In genomic region chr9:37060821-37061220, GRCh38 we compare ENCODE assay signal across 14 cellular contexts. TPM values are rescaled to one million over a fixed set of nuclear protein-coding genes. Genes with fewer than 3 reads are reported as not detected.
A peak's percentile ranks its signal among the peaks of the same experiment; 100 is the strongest.
DNase-seq lines count a peak whose midpoint lies in the region; TF ChIP-seq lines count a peak whose summit lies in the region.
"Had no signal": no experiment of that assay in that cellular context is flagged by ENCODE, and none has a peak within 500 bp of the region (broad histone marks: within the 10 kb centered on the region; RNA-seq: fewer than 3 reads in every experiment).

No MANE protein-coding gene starts in this region.

- H3K9me2 ChIP-seq in OCI-LY7 (ENCODE audit: insufficient read depth, low read length) = no peaks in the 10 kb centered on the region

- H3K27ac ChIP-seq in esophagus muscularis mucosa (replicated peaks in 1 of 4) (no peak overlapping the region), OCI-LY7 (ENCODE audit: low read depth, low read length, poor library complexity, severe bottlenecking) (no peak overlapping the region)
- H3K27ac ChIP-seq: C4-2B had no signal

- H3K4me3 ChIP-seq in esophagus muscularis mucosa (no peak overlapping the region), OCI-LY7 (ENCODE audit: low read depth, low read length, poor library complexity, severe bottlenecking) (no peak overlapping the region)

- H3K27me3 Mint-ChIP-seq in IgD-negative memory B cell = no peaks in the 10 kb centered on the region
- peaks cover 68% of the 10 kb centered on the region for H3K27me3 Mint-ChIP-seq in osteocyte (ENCODE audit: unreplicated experiment)

- no peak overlapping the region for H2AFZ ChIP-seq in OCI-LY7 (ENCODE audit: low read length)

- H3K36me3 Mint-ChIP-seq in IgD-negative memory B cell (peaks cover 2% of the 10 kb centered on the region), osteocyte (ENCODE audit: unreplicated experiment) (no peaks in the 10 kb centered on the region)

- WGBS in esophagus muscularis mucosa = 86% methylated on average over 4 of the region's 4 CpGs

- intact Hi-C loops in esophagus muscularis mucosa (cut with DNase I) (no loop called here), OCI-LY7 (cut with micrococcal nuclease; ENCODE audit: unreplicated experiment) (no loop called here)

- peak overlapping the region in 1 of 3 donors; percentile 4 for H3K27ac Mint-ChIP-seq in IgD-negative memory B cell
- H3K27ac Mint-ChIP-seq in osteocyte (ENCODE audit: unreplicated experiment) = no peak overlapping the region
- H3K27ac Mint-ChIP-seq: CD4-positive, alpha-beta T cell; H9 had no signal

- no peak for TF ChIP-seq POLR2A in esophagus muscularis mucosa (IDR thresholded peaks at IDR 0.05; ENCODE audit: low read depth)

- CTCF ChIA-PET in OCI-LY7 (lab: Charles Lee; ENCODE audit: unreplicated experiment) = no interaction called here

- TF ChIP-seq EP300 in esophagus muscularis mucosa (IDR thresholded peaks at IDR 0.05) = no peak

- H3K4me1 ChIP-seq in esophagus muscularis mucosa = no peaks in the 10 kb centered on the region
- H3K4me1 ChIP-seq in OCI-LY7 (ENCODE audit: insufficient read depth, low read length, poor library complexity, severe bottlenecking) = peaks cover 34% of the 10 kb centered on the region
- H3K4me1 ChIP-seq: Caco-2 had no signal

- no peak overlapping the region for H3K4me2 ChIP-seq in OCI-LY7 (ENCODE audit: low read length)

- H3K27me3 ChIP-seq in esophagus muscularis mucosa = peaks cover 0 to 52% (median 2%) of the 10 kb centered on the region in 4 donors

- POLR2A ChIA-PET in OCI-LY7 (lab: Charles Lee) = interaction anchor here (0.7 to 2.5 kb wide), 5 partner anchors 16 to 351 kb away, joined by 3 to 14 read pairs (median 3); no protein-coding TSS in a partner anchor

- H3K4me3 Mint-ChIP-seq in IgD-negative memory B cell = peak overlapping the region in 3 of 4 donors; percentile 8 to 83 (median 29)
- no peak overlapping the region for H3K4me3 Mint-ChIP-seq in osteocyte (ENCODE audit: unreplicated experiment)
- H3K4me3 Mint-ChIP-seq: CD4-positive, alpha-beta T cell; H9 had no signal

- H3K36me3 ChIP-seq in esophagus muscularis mucosa = no peaks in the 10 kb centered on the region
- H3K36me3 ChIP-seq in OCI-LY7 (ENCODE audit: insufficient read depth, low read length) = no peaks in the 10 kb centered on the region

- no peaks in the 10 kb centered on the region for H3K9me3 ChIP-seq in esophagus muscularis mucosa
- H3K9me3 ChIP-seq in OCI-LY7 (ENCODE audit: low read length) = no peaks in the 10 kb centered on the region
- H3K9me3 ChIP-seq: Caco-2 had no signal

- no peaks in the 10 kb centered on the region for H3K79me2 ChIP-seq in OCI-LY7 (ENCODE audit: insufficient read depth, low read depth, low read length)

- H4K20me1 ChIP-seq in OCI-LY7 (ENCODE audit: insufficient read depth, low read length) = no peaks in the 10 kb centered on the region

- H3K4me1 Mint-ChIP-seq in IgD-negative memory B cell (peaks cover 19 to 26% (median 21%) of the 10 kb centered on the region in 3 donors), osteocyte (ENCODE audit: unreplicated experiment) (no peaks in the 10 kb centered on the region)

- H3K9me3 Mint-ChIP-seq in IgD-negative memory B cell (no peaks in the 10 kb centered on the region), osteocyte (ENCODE audit: unreplicated experiment) (no peaks in the 10 kb centered on the region)
- H3K9me3 Mint-ChIP-seq: CD4-positive, alpha-beta T cell; H9 had no signal

- DNase-seq in esophagus muscularis mucosa (ENCODE audit: extremely low spot score) (peak; percentile 42), osteocyte (ENCODE audit: extremely low spot score, unreplicated experiment) (peak; percentile 10), medulla oblongata (ENCODE audit: extremely low spot score) (no peak), OCI-LY7 (ENCODE audit: low spot score) (no peak), anterior cingulate cortex (lab: John Stamatoyannopoulos, UW) (no peak)
- DNase-seq: ACHN; Caco-2; CD4-positive, alpha-beta T cell; GDM1; H9 had no signal

- no peak for TF ChIP-seq CTCF in esophagus muscularis mucosa (IDR thresholded peaks at IDR 0.05)
- no peak for TF ChIP-seq CTCF in osteocyte (IDR thresholded peaks at IDR 0.05)
- no peak for TF ChIP-seq CTCF in OCI-LY7 (conservative IDR thresholded peaks at IDR 0.05; ENCODE audit: low read length)

- no TSS peak for BruUV-seq in OCI-LY7 (replicated peaks; lab: Mats Ljungman, UMichigan)

RNA-seq across cellular contexts. Expression of gene PAX5, which starts 26.8 kb away (rescaled TPM):
- polyA plus RNA-seq in IgD-negative memory B cell = 65.3 TPM
- total RNA-seq in esophagus muscularis mucosa (under 1 TPM in 1 of 4 donors, not detected in 3; 0.17 TPM), osteocyte (not detected in 2 replicates), OCI-LY7 (2022) (141 and 148 TPM in 2 replicates)
- total RNA-seq in OCI-LY7 (2014; rRNA removed; shearing (Covaris generic)) = 50.4 and 62.5 TPM in 2 replicates
- total RNA-seq: Caco-2, HepG2 had no signal
- polyA plus RNA-seq: BJ, HepG2 had no signal

RNA-seq across cellular contexts. Expression of gene ZCCHC7, which starts 59.6 kb away (rescaled TPM):
- 76.8 TPM for polyA plus RNA-seq in IgD-negative memory B cell
- 10 to 100 TPM; 12.1 to 19.1 (median 15.6) TPM for total RNA-seq in esophagus muscularis mucosa
- 22.8 and 27.1 TPM in 2 replicates for total RNA-seq in osteocyte
- 108 and 110 TPM in 2 replicates for total RNA-seq in OCI-LY7 (2014; rRNA removed; shearing (Covaris generic))
- 76.4 and 101 TPM in 2 replicates for total RNA-seq in OCI-LY7 (2022)

Comparison
In these comparisons a context has a peak if more than half of its experiments do, and no peak if none do; other contexts are left out.
1. DNase-seq: peak in esophagus muscularis mucosa (single experiment) and osteocyte (single experiment); none in medulla oblongata (single experiment), OCI-LY7 (single experiment) and anterior cingulate cortex (0 of 58).
2. RNA of gene PAX5, which starts 26.8 kb away (total RNA-seq): 50.4 to 148 TPM in OCI-LY7; 0.17 TPM in esophagus muscularis mucosa and not detected in osteocyte; every median in the first group is over 10 times any median in the second.